ENCODE assay signal across 1 cellular context in genomic region chr11:11663907-11664306, GRCh38.
TF ChIP-seq lines count a peak whose summit lies in the region.

No MANE protein-coding gene starts in this region.

TF ChIP-seq in SK-N-SH treated with all-trans-retinoic acid at 6 μM for 48 hours, 23 proteins besides CTCF, POLR2A, EP300 and RAD21 (continued from another document):
- TF ChIP-seq TSHZ2 (CRISPR knock-in tag; IDR thresholded peaks at IDR 0.05): no peak
- TF ChIP-seq CSDC2 (CRISPR knock-in tag; IDR thresholded peaks at IDR 0.05): no peak
- TF ChIP-seq SNAI2 (CRISPR knock-in tag; IDR thresholded peaks at IDR 0.05): no peak
- TF ChIP-seq OSR1 (CRISPR knock-in tag; IDR thresholded peaks at IDR 0.05): no peak
- no peak for TF ChIP-seq BACH2 (CRISPR knock-in tag; IDR thresholded peaks at IDR 0.05; ENCODE audit: borderline replicate concordance)
- TF ChIP-seq CREB5 (CRISPR knock-in tag; IDR thresholded peaks at IDR 0.05; ENCODE audit: low read depth): no peak
- TF ChIP-seq TOX (CRISPR knock-in tag; IDR thresholded peaks at IDR 0.05; ENCODE audit: borderline replicate concordance): no peak
- TF ChIP-seq GLIS3 (CRISPR knock-in tag; IDR thresholded peaks at IDR 0.05): no peak
- TF ChIP-seq ISL1 (CRISPR knock-in tag; IDR thresholded peaks at IDR 0.05): no peak
TF ChIP-seq in SK-N-SH treated with all-trans-retinoic acid at 6 μM for 48 hours: peak in this region for 0.
